In genomic region chr5:96885518-96886338, GRCh38 we compare ENCODE assay signal across 8 cellular contexts. TPM values are rescaled to one million over a fixed set of nuclear protein-coding genes. Genes with fewer than 3 reads are reported as not detected.
DNase-seq lines count a peak whose midpoint lies in the region; ATAC-seq and TF ChIP-seq lines count a peak whose summit lies in the region.

No MANE protein-coding gene starts in this region.

- H3K4me3 ChIP-seq in parathyroid adenoma (ENCODE audit: low read depth, low read length) (no peak overlapping the region), neural progenitor cell (no peak overlapping the region)

- no peaks in the 10 kb centered on the region for H3F3A ChIP-seq in neural progenitor cell (ENCODE audit: low read depth)

- H2AFZ ChIP-seq in parathyroid adenoma (peak overlapping the region; percentile 12), neural progenitor cell (replicated peaks) (no peak overlapping the region)

- H3K4me1 Mint-ChIP-seq in neural progenitor cell = peaks cover 8% of the 10 kb centered on the region

- H3K4me2 ChIP-seq in parathyroid adenoma (ENCODE audit: low read length) (peak overlapping the region; percentile 9), neural progenitor cell (no peak overlapping the region)

- H3K27ac ChIP-seq in parathyroid adenoma (peak overlapping the region; percentile 21), neural progenitor cell (no peak overlapping the region)

- no peak overlapping the region for H3K27ac Mint-ChIP-seq in neural progenitor cell

- H3K4me1 ChIP-seq in parathyroid adenoma (peaks cover 4% of the 10 kb centered on the region), neural progenitor cell (no peaks in the 10 kb centered on the region)

- no peaks in the 10 kb centered on the region for H3K36me3 ChIP-seq in parathyroid adenoma (ENCODE audit: control insufficient read depth, insufficient read depth, low read length)
- H3K36me3 ChIP-seq in neural progenitor cell = no peaks in the 10 kb centered on the region

- H3K27me3 Mint-ChIP-seq in neural progenitor cell (ENCODE audit: insufficient read depth, low read depth) = no peaks in the 10 kb centered on the region

- no peaks in the 10 kb centered on the region for H4K20me1 ChIP-seq in neural progenitor cell (ENCODE audit: low read depth)

- H3K9me3 ChIP-seq in parathyroid adenoma (ENCODE audit: control insufficient read depth, low read length) = no peaks in the 10 kb centered on the region
- H3K9me3 ChIP-seq in neural progenitor cell (ENCODE audit: low read depth) = no peaks in the 10 kb centered on the region

- H3K27me3 ChIP-seq in parathyroid adenoma (ENCODE audit: control insufficient read depth, insufficient read depth, low read length) (no peaks in the 10 kb centered on the region), neural progenitor cell (no peaks in the 10 kb centered on the region)

- H3K79me2 ChIP-seq in parathyroid adenoma (no peaks in the 10 kb centered on the region), neural progenitor cell (ENCODE audit: low read depth) (no peaks in the 10 kb centered on the region)

- no peak for DNase-seq in activated CD4-positive, CD25-positive, alpha-beta regulatory T cell (lab: John Stamatoyannopoulos, UW)
- DNase-seq in SK-MEL-5 (ENCODE audit: low read depth, low spot score) (peak; percentile 42), GM19240 (ENCODE audit: insufficient read length, low spot score) (no peak), hypothalamus (lab: John Stamatoyannopoulos, UW) (no peak), neural progenitor cell (ENCODE audit: low spot score) (no peak)

- ATAC-seq in activated CD4-positive, CD25-positive, alpha-beta regulatory T cell treated with anti-CD3 and anti-CD28 coated beads, Interleukin-2, amount 50 U/mL, for 24 hours = peak; percentile 79 to 85
- peak; percentile 83 for ATAC-seq in HG02943 (IDR thresholded peaks at IDR 0.05; ENCODE audit: low read depth, unreplicated experiment)

- TF ChIP-seq CTCF in parathyroid adenoma (IDR thresholded peaks at IDR 0.05) (no peak), neural progenitor cell (IDR thresholded peaks at IDR 0.05) (no peak)

- in situ Hi-C loops in SK-MEL-5 (cut with HindIII; ENCODE audit: low pct_unique_long_range_greater_than_20kb, low sequenced_read_pairs) = loop anchor here (25.0 kb wide), 1 partner anchor 277 kb away; no protein-coding TSS in a partner anchor

- no peaks in the 10 kb centered on the region for H3K36me3 Mint-ChIP-seq in neural progenitor cell

- H3K9ac ChIP-seq in parathyroid adenoma (no peak overlapping the region), neural progenitor cell (no peak overlapping the region)

- H3K4me3 Mint-ChIP-seq in neural progenitor cell = no peak overlapping the region

- H3K9me3 Mint-ChIP-seq in neural progenitor cell = no peaks in the 10 kb centered on the region

RNA-seq across cellular contexts. Expression of gene ERAP2, which starts 9.4 kb away (rescaled TPM):
- 2.4 and 3.5 TPM in 2 replicates for total RNA-seq in SK-MEL-5 (2014; rRNA removed; shearing (Covaris generic))
- 2.6 and 2.8 TPM in 2 replicates for polyA plus RNA-seq in SK-MEL-5 (2015; cell fraction: cytosol; rRNA removed)
- polyA plus RNA-seq in SK-MEL-5 (2015; cell fraction: nucleus; rRNA removed) = 3.9 and 6.9 TPM in 2 replicates
- not detected in 2 replicates for total RNA-seq in neural progenitor cell (ENCODE audit: low replicate concordance)

RNA-seq across cellular contexts. Expression of gene LNPEP, which starts 50.2 kb away (rescaled TPM):
- 35.3 and 39.3 TPM in 2 replicates for total RNA-seq in SK-MEL-5 (2014; rRNA removed; shearing (Covaris generic))
- 10.7 and 15.0 TPM in 2 replicates for polyA plus RNA-seq in SK-MEL-5 (2015; cell fraction: cytosol; rRNA removed)
- 12.9 and 13.3 TPM in 2 replicates for polyA plus RNA-seq in SK-MEL-5 (2015; cell fraction: nucleus; rRNA removed)
- 7.0 and 19.6 TPM in 2 replicates for total RNA-seq in neural progenitor cell (ENCODE audit: low replicate concordance)
